23 cellular contexts compared by ENCODE assay signal in the genomic region with DNA sequence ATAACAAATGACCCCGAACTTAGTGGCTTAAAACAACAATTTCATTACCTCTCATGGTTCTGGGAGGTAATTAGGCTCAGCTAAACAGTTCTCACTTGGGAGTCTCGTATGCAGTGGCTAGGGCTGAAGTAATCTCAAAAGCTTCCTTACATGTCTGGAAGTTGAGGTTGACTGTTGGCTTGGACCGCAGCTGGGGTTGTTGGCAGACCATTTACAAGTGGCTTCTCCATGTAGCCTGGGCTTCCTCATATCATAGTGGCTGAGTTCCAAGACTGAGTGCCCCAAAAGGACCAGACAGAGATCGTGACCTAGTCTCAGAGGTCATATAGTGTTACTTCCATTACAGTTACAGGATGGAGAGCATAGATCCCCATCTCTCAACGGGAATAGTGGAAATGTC. TPM values are rescaled to one million over a fixed set of nuclear protein-coding genes. Genes with fewer than 3 reads are reported as not detected.
DNase-seq lines count a peak whose midpoint lies in the region; ATAC-seq, FAIRE-seq and TF ChIP-seq lines count a peak whose summit lies in the region.
"Had no signal": no experiment of that assay in that cellular context is flagged by ENCODE, and none has a peak within 500 bp of the region (broad histone marks: within the 10 kb centered on the region; RNA-seq: fewer than 3 reads in every experiment).

No MANE protein-coding gene starts in this region.

- in situ Hi-C loops in KBM-7 (cut with MboI; ENCODE audit: low pct_unique_long_range_greater_than_20kb, low sequenced_read_pairs) (no loop called here), K562 (cut with MboI) (no loop called here)

- POLR2A ChIA-PET in K562 (lab: Yijun Ruan, JAX): interaction anchor here (0.6 to 0.8 kb wide), 3 partner anchors 14 to 266 kb away, joined by 3 read pairs; no protein-coding TSS in a partner anchor
- POLR2A ChIA-PET in CD4-positive, alpha-beta memory T cell (lab: Charles Lee; ENCODE audit: partially characterized antibody): interaction anchor here (0.8 kb wide), 1 partner anchor 18 kb away, joined by 3 read pairs; no protein-coding TSS in a partner anchor

- no peak overlapping the region for H3K27ac ChIP-seq in K562 (ENCODE audit: extremely low read depth, low read depth, low read length)
- no peak overlapping the region for H3K27ac ChIP-seq in CD4-positive, alpha-beta memory T cell (ENCODE audit: low read depth, low read length)
- H3K27ac ChIP-seq: C4-2B, GM23248 had no signal

- no peak for TF ChIP-seq EP300 in K562 (IDR thresholded peaks at IDR 0.05; ENCODE audit: low read length)

- BruUV-seq in K562 (replicated peaks; lab: Mats Ljungman, UMichigan): no TSS peak

- peaks cover 0 to 10% of the 10 kb centered on the region in 2 donors for H3K36me3 Mint-ChIP-seq in CD4-positive, alpha-beta memory T cell

- H3K9ac ChIP-seq in K562 (ENCODE audit: insufficient read depth in 1 of 2, low read depth in 2 of 2, low read length in 2 of 2): peak overlapping the region in 1 of 2 experiments; percentile 22; a peak in 1 of 4 replicates
- H3K9ac ChIP-seq: GM23248 had no signal

- peak overlapping the region; percentile 58 for H2AFZ ChIP-seq in K562 (ENCODE audit: low read depth, low read length)
- H2AFZ ChIP-seq: GM23248 had no signal

- no peaks in the 10 kb centered on the region for H3K9me1 ChIP-seq in K562 (ENCODE audit: control insufficient read depth, insufficient read depth, low read length)

- H3K27me3 ChIP-seq in K562 (ENCODE audit: control insufficient read depth in 2 of 2, insufficient read depth in 2 of 2, low read length in 2 of 2): no peaks in the 10 kb centered on the region
- H3K27me3 ChIP-seq in CD4-positive, alpha-beta memory T cell (ENCODE audit: insufficient read depth, low read length): no peaks in the 10 kb centered on the region

- DNase-seq in DMS79 (lab: John Stamatoyannopoulos, UW): peak; percentile 21
- peak; percentile 44 for DNase-seq in KBM-7
- DNase-seq in RPMI8226: peak; percentile 36
- DNase-seq in K562 (ENCODE audit: extremely low read depth in 1 of 4, low spot score in 3 of 4): peak in 1 of 4 experiments; percentile 19
- DNase-seq in CD4-positive, alpha-beta memory T cell: no peak
- DNase-seq: GM23248, H9, HFFc6, MM.1S, NCI-H1417, NCI-H1694 treated with DMSO at 0.1 percent for 48 hours, NCI-H2081 treated with DMSO at 0.1 percent for 48 hours, NCI-H2171 treated with DMSO at 0.1 percent for 48 hours, NCI-H524 treated with DMSO at 0.1 percent for 48 hours, NCI-H82, OCI-M1, SHP77 had no signal

- H3K9me3 Mint-ChIP-seq in CD4-positive, alpha-beta memory T cell: peaks cover 0 to 2% (median 0%) of the 10 kb centered on the region in 8 donors
- H3K9me3 Mint-ChIP-seq: H9, HFFc6 had no signal

- CTCF ChIA-PET in K562 (lab: Yijun Ruan, JAX; ENCODE audit: low intra/inter-chr PET ratio): no interaction called here
- CTCF ChIA-PET in CD4-positive, alpha-beta memory T cell (lab: Charles Lee; ENCODE audit: partially characterized antibody): no interaction called here

- no peaks in the 10 kb centered on the region for H3K9me3 ChIP-seq in K562 (replicated peaks; ENCODE audit: control insufficient read depth, insufficient read depth, low read depth, low read length)
- H3K9me3 ChIP-seq in CD4-positive, alpha-beta memory T cell (ENCODE audit: control insufficient read depth in 1 of 2, low read length in 2 of 2): no peaks in the 10 kb centered on the region

- no peak for FAIRE-seq in K562 (lab: Jason Lieb, UNC)
- FAIRE-seq: A204.1, GM12892, GM18507 had no signal

- H3K4me3 Mint-ChIP-seq in CD4-positive, alpha-beta memory T cell: no peak overlapping the region
- H3K4me3 Mint-ChIP-seq: H9, HFFc6 had no signal

- no peak for TF ChIP-seq POLR2A in K562 (conservative IDR thresholded peaks at IDR 0.05)

- peaks cover 21% of the 10 kb centered on the region for H3K79me2 ChIP-seq in K562 (ENCODE audit: control insufficient read depth, insufficient read depth, low read length)

- H4K20me1 ChIP-seq in K562 (replicated peaks; ENCODE audit: control insufficient read depth, insufficient read depth, low read length): no peaks in the 10 kb centered on the region; the same call in 1 of the 2 replicates

- intact Hi-C loops in K562 (cut with micrococcal nuclease): no loop called here
- intact Hi-C loops in CD4-positive, alpha-beta memory T cell (cut with micrococcal nuclease): no loop called here

- H3K27ac Mint-ChIP-seq in CD4-positive, alpha-beta memory T cell: peak overlapping the region in 2 of 7 donors; percentile 34 to 48
- H3K27ac Mint-ChIP-seq: HFFc6 had no signal

- no peaks in the 10 kb centered on the region for H3K36me3 ChIP-seq in K562 (ENCODE audit: control insufficient read depth, insufficient read depth, low read length)
- no peaks in the 10 kb centered on the region for H3K36me3 ChIP-seq in CD4-positive, alpha-beta memory T cell (ENCODE audit: insufficient read depth, low read length)

- H3K27me3 Mint-ChIP-seq in CD4-positive, alpha-beta memory T cell: peaks cover 22 to 27% of the 10 kb centered on the region in 2 donors

- TF ChIP-seq RAD21 in K562 (CRISPR knock-in tag; conservative IDR thresholded peaks at IDR 0.05 in 1 of 2, IDR thresholded peaks at IDR 0.05 in 1 of 2): no peak

- H3K4me2 ChIP-seq in K562 (ENCODE audit: insufficient read depth, low read length): no peak overlapping the region

- H3K4me1 Mint-ChIP-seq in CD4-positive, alpha-beta memory T cell: peaks cover 8 to 17% (median 11%) of the 10 kb centered on the region in 4 donors

- no peak overlapping the region for H3K4me3 ChIP-seq in K562
- H3K4me3 ChIP-seq in CD4-positive, alpha-beta memory T cell (ENCODE audit: low read length in 2 of 2): no peak overlapping the region
- H3K4me3 ChIP-seq: GM23248 had no signal

- peaks cover 0 to 17% of the 10 kb centered on the region in 2 experiments; a peak in 3 of 5 replicates for H3K4me1 ChIP-seq in K562 (replicated peaks in 1 of 2; ENCODE audit: control insufficient read depth in 2 of 2, insufficient read depth in 2 of 2, low read length in 2 of 2)
- H3K4me1 ChIP-seq in CD4-positive, alpha-beta memory T cell (ENCODE audit: insufficient read depth, low read length): peaks cover 16% of the 10 kb centered on the region

- WGBS in K562 (ENCODE audit: insufficient coverage, low coverage, missing lambda C conversion rate): 23% methylated on average over 5 of the region's 5 CpGs

- ATAC-seq in K562 (no peak), HG03571 (IDR thresholded peaks at IDR 0.05; ENCODE audit: unreplicated experiment) (no peak), HG03039 (IDR thresholded peaks at IDR 0.05; ENCODE audit: unreplicated experiment) (no peak)

- TF ChIP-seq CTCF in K562 (IDR thresholded peaks at IDR 0.05 in 2 of 3, conservative IDR thresholded peaks at IDR 0.05 in 1 of 3; ENCODE audit: insufficient read depth in 2 of 3, low read depth in 1 of 3, low read length in 3 of 3): no peak

RNA-seq across cellular contexts. Expression of a gene that starts 2.4 kb away (rescaled TPM):
- 127 and 201 TPM in 2 replicates for total RNA-seq in K562 (2011; cell fraction: chromatin; rRNA removed; ENCODE audit: low replicate concordance)
- total RNA-seq in K562 (2011; cell fraction: nucleolus; rRNA removed): 62.0 and 71.8 TPM in 2 replicates
- total RNA-seq in K562 (2011; cell fraction: nucleoplasm; rRNA removed): 97.2 and 112 TPM in 2 replicates
- total RNA-seq in K562 (2014; rRNA removed) (16.4 and 25.1 TPM in 2 replicates), K562 (2014; rRNA removed; fragmentation: Illumina TruSeq; extraction: Trizol) (17.6 and 22.0 TPM in 2 replicates), K562 (2015; rRNA removed; fragmentation: Illumina TruSeq; extraction: Trizol) (21.6 and 23.6 TPM in 2 replicates), K562 (2021) (38.2 and 40.6 TPM in 2 replicates)
- polyA plus RNA-seq in K562 (2011; rRNA removed) (26.8 and 44.3 TPM in 2 replicates), K562 (2014; fragmentation: Illumina TruSeq; extraction: Trizol) (26.5 and 36.4 TPM in 2 replicates), K562 (2014; fragmentation: Nextera tagmentation; extraction: Ambion mirVana) (10 to 100 TPM in 1 of 2 experiments, 1 to 10 TPM in 1; 9.4 to 13.7 TPM), K562 (2014; rRNA removed) (20.8 and 21.5 TPM in 2 replicates)
- 16.8 and 22.3 TPM in 2 replicates for polyA plus RNA-seq in K562 (2011; cell fraction: cytosol; rRNA removed)
- polyA plus RNA-seq in K562 (2011; cell fraction: nucleus; rRNA removed): 94.4 and 103 TPM in 2 replicates
- 20.5 and 23.7 TPM in 2 replicates for polyA plus RNA-seq in K562 (2012)
- 50.1 and 70.2 TPM in 2 replicates for polyA minus RNA-seq in K562 (2011; rRNA and poly(A)+ RNA removed)
- 29.9 and 31.9 TPM in 2 replicates for polyA minus RNA-seq in K562 (2011; cell fraction: cytosol; rRNA and poly(A)+ RNA removed)
- 32.2 and 47.7 TPM in 2 replicates for polyA minus RNA-seq in K562 (2011; cell fraction: nucleus; rRNA and poly(A)+ RNA removed)
- 100 to 1,000 TPM; 125 to 130 TPM for total RNA-seq in CD4-positive, alpha-beta memory T cell
- 1 to 10 TPM in 1 of 2 donors, under 1 TPM in 1; 0.87 to 6.5 TPM for polyA plus RNA-seq in CD4-positive, alpha-beta memory T cell

RNA-seq across cellular contexts. Expression of a gene that starts 49.5 kb away (rescaled TPM):
- total RNA-seq in K562 (2011; cell fraction: chromatin; rRNA removed; ENCODE audit: low replicate concordance): 0.30 and 0.32 TPM in 2 replicates
- under 0.01 and 0.39 TPM in 2 replicates for total RNA-seq in K562 (2011; cell fraction: nucleolus; rRNA removed)
- 0.31 and 0.59 TPM in 2 replicates for total RNA-seq in K562 (2011; cell fraction: nucleoplasm; rRNA removed)
- total RNA-seq in K562 (2014; rRNA removed): 1.4 TPM in 1 of 2 replicates, not detected in the other
- 0.04 and 0.06 TPM in 2 replicates for total RNA-seq in K562 (2014; rRNA removed; fragmentation: Illumina TruSeq; extraction: Trizol)
- 0.07 TPM in 1 of 2 replicates, not detected in the other for total RNA-seq in K562 (2015; rRNA removed; fragmentation: Illumina TruSeq; extraction: Trizol)
- 0.27 and 0.34 TPM in 2 replicates for total RNA-seq in K562 (2021)
- polyA plus RNA-seq in K562 (2011; rRNA removed): 0.14 and 0.16 TPM in 2 replicates
- polyA plus RNA-seq in K562 (2011; cell fraction: cytosol; rRNA removed): 0.03 and 0.13 TPM in 2 replicates
- 0.40 and 0.88 TPM in 2 replicates for polyA plus RNA-seq in K562 (2011; cell fraction: nucleus; rRNA removed)
- 0.04 and 0.09 TPM in 2 replicates for polyA plus RNA-seq in K562 (2012)
- polyA plus RNA-seq in K562 (2014; fragmentation: Illumina TruSeq; extraction: Trizol): 0.03 and 0.19 TPM in 2 replicates
- polyA plus RNA-seq in K562 (2014; fragmentation: Nextera tagmentation; extraction: Ambion mirVana): under 1 TPM in 1 of 2 experiments, not detected in 1; 0.18 TPM
- 0.09 TPM in 1 of 2 replicates, not detected in the other for polyA plus RNA-seq in K562 (2014; rRNA removed)
- 0.04 TPM in 1 of 2 replicates, not detected in the other for polyA minus RNA-seq in K562 (2011; rRNA and poly(A)+ RNA removed)
- 0.27 TPM in 1 of 2 replicates, not detected in the other for polyA minus RNA-seq in K562 (2011; cell fraction: cytosol; rRNA and poly(A)+ RNA removed)
- polyA minus RNA-seq in K562 (2011; cell fraction: nucleus; rRNA and poly(A)+ RNA removed): 0.11 and 0.13 TPM in 2 replicates
- total RNA-seq in CD4-positive, alpha-beta memory T cell: 1 to 10 TPM in 1 of 2 experiments, under 1 TPM in 1; 0.81 to 1.4 TPM
- polyA plus RNA-seq in CD4-positive, alpha-beta memory T cell: 1 to 10 TPM in 1 of 2 donors, not detected in 1; 1.0 TPM
- total RNA-seq: GM23248 had no signal
- polyA plus RNA-seq: GM23248 had no signal

Comparison
In these comparisons a context has a peak if more than half of its experiments do, and no peak if none do; other contexts are left out.
1. DNase-seq: peak in DMS79 (single experiment), KBM-7 (single experiment) and RPMI8226 (single experiment); none in CD4-positive, alpha-beta memory T cell (0 of 5).